ENCODE assay signal across 12 cellular contexts in the genomic region with DNA sequence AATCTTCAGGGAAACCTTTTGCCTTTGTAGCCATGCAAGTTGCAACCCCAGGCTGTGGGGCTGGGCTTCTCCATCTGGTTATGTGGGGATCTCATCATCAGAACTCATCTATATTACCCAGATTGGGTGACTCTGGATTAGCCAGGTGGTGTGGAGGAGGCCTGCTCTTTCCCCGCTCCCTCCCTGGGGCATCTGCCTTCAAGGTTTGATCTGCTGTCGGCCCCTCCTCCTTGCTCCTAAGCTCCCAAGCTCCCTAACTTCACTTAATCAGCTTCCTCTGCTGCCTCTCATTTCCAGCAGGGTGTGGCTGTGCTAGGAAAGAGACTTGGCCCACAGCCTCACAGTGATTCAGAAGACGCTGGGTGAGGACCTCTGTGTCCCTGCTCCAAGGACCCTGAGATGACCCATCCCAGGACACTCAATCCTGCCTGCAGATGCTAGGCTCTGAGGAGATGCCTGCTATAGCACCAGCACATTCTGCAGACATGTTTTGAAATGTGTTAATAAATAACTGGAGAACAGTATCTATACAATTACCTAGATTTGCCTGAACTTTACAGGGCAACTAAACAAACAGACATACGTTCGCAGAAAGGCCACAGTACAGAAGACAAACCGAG.
A peak's percentile ranks its signal among the peaks of the same experiment; 100 is the strongest.
DNase-seq lines count a peak whose midpoint lies in the region; ATAC-seq and TF ChIP-seq lines count a peak whose summit lies in the region.
"Had no signal": no experiment of that assay in that cellular context is flagged by ENCODE, and none has a peak within 500 bp of the region (broad histone marks: within the 10 kb centered on the region; RNA-seq: fewer than 3 reads in every experiment).

No MANE protein-coding gene starts in this region.

- no peaks in the 10 kb centered on the region for H3K9me3 Mint-ChIP-seq in osteocyte (ENCODE audit: unreplicated experiment)
- no peaks in the 10 kb centered on the region for H3K9me3 Mint-ChIP-seq in activated T-helper 2 cell treated with anti-CD3 and anti-CD28 coated beads, Interferon-gamma antibody, Interleukin-2, Interleukin-4, amounts not matched to agents 10 μg/mL and 5 μg/mL and 100 μg/mL, durations not matched to agents 14 hours and 24 hours and 36 hours
- H3K9me3 Mint-ChIP-seq: WTC11 had no signal

- H3K27me3 ChIP-seq in NT2/D1 (ENCODE audit: insufficient read depth, insufficient read length) = peaks cover 50% of the 10 kb centered on the region

- H3K4me3 Mint-ChIP-seq in osteocyte (ENCODE audit: unreplicated experiment) = no peak overlapping the region
- H3K4me3 Mint-ChIP-seq in activated T-helper 2 cell treated with anti-CD3 and anti-CD28 coated beads, Interferon-gamma antibody, Interleukin-2, Interleukin-4, amounts not matched to agents 10 μg/mL and 5 μg/mL and 100 μg/mL, durations not matched to agents 14 hours and 24 hours and 36 hours (ENCODE audit: low read depth) = no peak overlapping the region
- H3K4me3 Mint-ChIP-seq: CD4-positive, CD25-positive, alpha-beta regulatory T cell; WTC11 had no signal

- peaks cover 2% of the 10 kb centered on the region for H3K4me1 ChIP-seq in NT2/D1 (ENCODE audit: insufficient read depth, insufficient read length)

- H3K9ac ChIP-seq in NT2/D1 (ENCODE audit: insufficient read length, low read depth) = no peak overlapping the region

- no peaks in the 10 kb centered on the region for H3K36me3 Mint-ChIP-seq in osteocyte (ENCODE audit: unreplicated experiment)
- no peaks in the 10 kb centered on the region for H3K36me3 Mint-ChIP-seq in activated T-helper 2 cell treated with anti-CD3 and anti-CD28 coated beads, Interferon-gamma antibody, Interleukin-2, Interleukin-4, amounts not matched to agents 10 μg/mL and 5 μg/mL and 100 μg/mL, durations not matched to agents 14 hours and 24 hours and 36 hours (ENCODE audit: low read depth)
- H3K36me3 Mint-ChIP-seq: CD4-positive, CD25-positive, alpha-beta regulatory T cell; WTC11 had no signal

- H3K27ac Mint-ChIP-seq in osteocyte (ENCODE audit: unreplicated experiment) = no peak overlapping the region
- H3K27ac Mint-ChIP-seq in activated T-helper 2 cell treated with anti-CD3 and anti-CD28 coated beads, Interferon-gamma antibody, Interleukin-2, Interleukin-4, amounts not matched to agents 10 μg/mL and 5 μg/mL and 100 μg/mL, durations not matched to agents 14 hours and 24 hours and 36 hours = no peak overlapping the region
- H3K27ac Mint-ChIP-seq: CD4-positive, CD25-positive, alpha-beta regulatory T cell; WTC11 had no signal

- intact Hi-C loops in activated T-helper 2 cell treated with anti-CD3 and anti-CD28 coated beads, Interferon-gamma antibody, Interleukin-2, Interleukin-4, amounts not matched to agents 10 μg/mL and 5 μg/mL and 100 μg/mL, durations not matched to agents 14 hours and 24 hours and 36 hours (cut with micrococcal nuclease) = loop anchor here (10.0 kb wide), 1 partner anchor 626 kb away; a partner anchor contains a TSS

- in situ Hi-C loops in G401 (cut with HindIII; ENCODE audit: low sequenced_read_pairs) = no loop called here

- DNase-seq in DMS 273 treated with DMSO at 0.1 percent for 48 hours (lab: John Stamatoyannopoulos, UW) (peak; percentile 91), NT2/D1 (ENCODE audit: low read depth, low spot score) (peak; percentile 20), foreskin fibroblast (peak; percentile 7 to 36), osteocyte (ENCODE audit: extremely low spot score, unreplicated experiment) (peak; percentile 63), NCI-H510A treated with DMSO at 0.1 percent for 48 hours (lab: John Stamatoyannopoulos, UW) (no peak), G401 (ENCODE audit: low spot score) (no peak)
- DNase-seq in activated T-helper 2 cell treated with anti-CD3 and anti-CD28 coated beads, Interferon-gamma antibody, Interleukin-2, Interleukin-4, amounts not matched to agents 10 μg/mL and 5 μg/mL and 100 μg/mL, durations not matched to agents 14 hours and 24 hours and 36 hours (ENCODE audit: low spot score) = no peak
- DNase-seq: activated T-cell treated with anti-CD3 and anti-CD28 coated beads, Interleukin-2, amount 50 U/mL, for 1 hour; CD4-positive, CD25-positive, alpha-beta regulatory T cell had no signal

- H3K4me3 ChIP-seq in NT2/D1 (ENCODE audit: insufficient read length, low read depth) (no peak overlapping the region), foreskin fibroblast (ENCODE audit: low read depth in 1 of 2, low read length in 2 of 2) (no peak overlapping the region)
- H3K4me3 ChIP-seq: body of pancreas had no signal

- H3K9me3 ChIP-seq in NT2/D1 (ENCODE audit: insufficient read depth, low read length) = no peaks in the 10 kb centered on the region
- H3K9me3 ChIP-seq: body of pancreas had no signal

- no peak for ATAC-seq in GM21786 (IDR thresholded peaks at IDR 0.05; ENCODE audit: unreplicated experiment)
- ATAC-seq: body of pancreas, WTC11 had no signal

- H3K27me3 Mint-ChIP-seq in osteocyte (ENCODE audit: unreplicated experiment) = peaks cover 5% of the 10 kb centered on the region
- H3K27me3 Mint-ChIP-seq in activated T-helper 2 cell treated with anti-CD3 and anti-CD28 coated beads, Interferon-gamma antibody, Interleukin-2, Interleukin-4, amounts not matched to agents 10 μg/mL and 5 μg/mL and 100 μg/mL, durations not matched to agents 14 hours and 24 hours and 36 hours (ENCODE audit: low read depth) = peaks cover 10% of the 10 kb centered on the region

- no peaks in the 10 kb centered on the region for H3K36me3 ChIP-seq in NT2/D1 (ENCODE audit: insufficient read depth, insufficient read length, low read length)

- peaks cover 17% of the 10 kb centered on the region for H3K4me1 Mint-ChIP-seq in osteocyte (ENCODE audit: unreplicated experiment)
- H3K4me1 Mint-ChIP-seq in activated T-helper 2 cell treated with anti-CD3 and anti-CD28 coated beads, Interferon-gamma antibody, Interleukin-2, Interleukin-4, amounts not matched to agents 10 μg/mL and 5 μg/mL and 100 μg/mL, durations not matched to agents 14 hours and 24 hours and 36 hours (ENCODE audit: low read depth) = peaks cover 4% of the 10 kb centered on the region
- H3K4me1 Mint-ChIP-seq: CD4-positive, CD25-positive, alpha-beta regulatory T cell had no signal

- TF ChIP-seq CTCF in foreskin fibroblast (IDR thresholded peaks at IDR 0.05; ENCODE audit: low read depth, low read length) = no peak
- no peak for TF ChIP-seq CTCF in osteocyte (IDR thresholded peaks at IDR 0.05)

Comparison
In these comparisons a context has a peak if more than half of its experiments do, and no peak if none do; other contexts are left out.
1. DNase-seq: peak in DMS 273 treated with DMSO at 0.1 percent for 48 hours (single experiment), NT2/D1 (single experiment), foreskin fibroblast (2 of 2) and osteocyte (single experiment); none in NCI-H510A treated with DMSO at 0.1 percent for 48 hours (single experiment), activated T-helper 2 cell treated with anti-CD3 and anti-CD28 coated beads, Interferon-gamma antibody, Interleukin-2, Interleukin-4, amounts not matched to agents 10 μg/mL and 5 μg/mL and 100 μg/mL, durations not matched to agents 14 hours and 24 hours and 36 hours (single experiment) and G401 (single experiment).